8 cellular contexts compared by ENCODE assay signal in the genomic region with DNA sequence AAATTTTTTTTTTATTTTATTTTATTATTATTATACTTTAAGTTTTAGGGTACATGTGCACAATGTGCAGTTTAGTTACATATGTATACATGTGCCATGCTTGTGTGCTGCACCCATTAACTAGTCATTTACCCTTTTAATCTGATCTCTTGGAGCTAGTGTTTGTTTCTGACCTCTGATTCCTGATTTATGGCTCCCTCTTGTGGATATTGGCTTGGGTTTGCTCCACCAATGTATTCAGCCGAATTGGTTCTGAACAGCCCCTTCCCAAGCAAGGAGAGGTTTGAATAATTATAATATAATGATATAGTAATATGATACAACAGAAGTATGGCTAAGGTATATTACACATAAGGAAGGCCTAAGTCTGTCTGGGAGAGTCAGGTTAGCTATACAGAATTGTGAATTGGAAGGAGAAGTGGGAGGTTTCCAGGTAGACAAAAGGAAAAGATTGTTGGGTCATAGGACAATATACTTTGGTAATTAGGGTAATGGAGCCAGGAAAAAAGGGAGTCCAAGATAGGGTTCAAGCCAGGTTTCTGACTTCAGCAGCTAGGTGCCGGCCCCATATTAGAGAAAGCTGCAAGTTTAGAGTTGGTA. TPM values are rescaled to one million over a fixed set of nuclear protein-coding genes. Genes with fewer than 3 reads are reported as not detected.
DNase-seq lines count a peak whose midpoint lies in the region; ATAC-seq, FAIRE-seq and TF ChIP-seq lines count a peak whose summit lies in the region.

No MANE protein-coding gene starts in this region.

- ATAC-seq in GM21423 (IDR thresholded peaks at IDR 0.05; ENCODE audit: unreplicated experiment), result peak; percentile 54

- TF ChIP-seq CTCF in LNCAP (IDR thresholded peaks at IDR 0.05), result peak; percentile 76
- TF ChIP-seq CTCF in OCI-LY3 (IDR thresholded peaks at IDR 0.05; ENCODE audit: low read depth, low read length), result peak; percentile 76
- TF ChIP-seq CTCF in mesothelial cell of epicardium (IDR thresholded peaks at IDR 0.05; ENCODE audit: unreplicated experiment), result no peak

- no peaks in the 10 kb centered on the region for H3K36me3 ChIP-seq in OCI-LY3 (replicated peaks; ENCODE audit: low read depth, low read length)

- H3K4me3 Mint-ChIP-seq in mesothelial cell of epicardium, result no peak overlapping the region

- peaks cover 3% of the 10 kb centered on the region for H3K4me1 Mint-ChIP-seq in mesothelial cell of epicardium

- H3K9me3 ChIP-seq in OCI-LY3 (ENCODE audit: insufficient read depth, low read length), result no peaks in the 10 kb centered on the region

- H3K27me3 Mint-ChIP-seq in mesothelial cell of epicardium (ENCODE audit: low read depth), result no peaks in the 10 kb centered on the region

- no peak overlapping the region for H3K27ac Mint-ChIP-seq in mesothelial cell of epicardium

- H3K36me3 Mint-ChIP-seq in mesothelial cell of epicardium, result no peaks in the 10 kb centered on the region

- H3K79me2 ChIP-seq in OCI-LY3 (ENCODE audit: low read length), result no peaks in the 10 kb centered on the region

- no peak overlapping the region for H2AFZ ChIP-seq in OCI-LY3 (ENCODE audit: low read depth, low read length)

- peak overlapping the region; percentile 87 for H3K4me2 ChIP-seq in OCI-LY3 (ENCODE audit: low read length)

- no peaks in the 10 kb centered on the region for H4K20me1 ChIP-seq in OCI-LY3 (ENCODE audit: insufficient read depth, low read length)

- H3K4me3 ChIP-seq in OCI-LY3 (ENCODE audit: low read length), result no peak overlapping the region

- no peaks in the 10 kb centered on the region for H3K9me3 Mint-ChIP-seq in mesothelial cell of epicardium

- H3K27me3 ChIP-seq in OCI-LY3 (ENCODE audit: low read depth, low read length), result no peaks in the 10 kb centered on the region

- peaks cover 26% of the 10 kb centered on the region for H3K4me1 ChIP-seq in OCI-LY3 (ENCODE audit: low read length)

- H3K9ac ChIP-seq in OCI-LY3 (ENCODE audit: low read length), result peak overlapping the region; percentile 64; the same call in 1 of the 2 replicates

- H3K27ac ChIP-seq in OCI-LY3 (ENCODE audit: low read length), result no peak overlapping the region

- DNase-seq in DMS79 treated with DMSO at 0.1 percent for 48 hours (lab: John Stamatoyannopoulos, UW) (peak; percentile 31), dermis microvascular lymphatic vessel endothelial cell (ENCODE audit: low read depth in 2 of 2) (peak; percentile 60 to 67), middle frontal gyrus (ENCODE audit: extremely low spot score, low spot score) (peak; percentile 28), mesothelial cell of epicardium (ENCODE audit: low spot score in 2 of 2, unreplicated experiment in 2 of 2) (no peak), frontal cortex (ENCODE audit: low spot score in 2 of 2) (no peak)

- no peak for FAIRE-seq in frontal cortex (lab: Jason Lieb, UNC)

RNA-seq across cellular contexts. Expression of gene HMCN1, which starts 53.1 kb away (rescaled TPM):
- 4.0 and 21.5 TPM in 2 replicates for total RNA-seq in dermis microvascular lymphatic vessel endothelial cell
- 45.5 to 48.8 TPM (median 46.4 TPM) in 3 replicates for total RNA-seq in mesothelial cell of epicardium
- 1.6 TPM for total RNA-seq in frontal cortex

Comparison
In these comparisons a context has a peak if more than half of its experiments do, and no peak if none do; other contexts are left out.
1. DNase-seq: peak in DMS79 treated with DMSO at 0.1 percent for 48 hours (single experiment), dermis microvascular lymphatic vessel endothelial cell (2 of 2) and middle frontal gyrus (single experiment); none in mesothelial cell of epicardium (0 of 2) and frontal cortex (0 of 2).